ENCODE assay signal across 25 cellular contexts in genomic region chrX:110163488-110163887, GRCh38.
DNase-seq lines count a peak whose midpoint lies in the region; ATAC-seq and TF ChIP-seq lines count a peak whose summit lies in the region.
"Had no signal": no experiment of that assay in that cellular context is flagged by ENCODE, and none has a peak within 500 bp of the region (broad histone marks: within the 10 kb centered on the region; RNA-seq: fewer than 3 reads in every experiment).

No MANE protein-coding gene starts in this region.

- DNase-seq in DMS53 (lab: John Stamatoyannopoulos, UW) (peak; percentile 76), HCEC 1CT (peak; percentile 26), PC-9 (peak in 1 of 2 experiments; percentile 80), fibroblast of lung (ENCODE audit: low read depth in 2 of 2) (peak; percentile 31 to 64), NCI-H187 (lab: John Stamatoyannopoulos, UW) (no peak), sciatic nerve (ENCODE audit: low spot score) (no peak)
- DNase-seq in activated effector memory CD4-positive, alpha-beta T cell treated with Interleukin-2 at 50 U/mL for 16 hours: no peak
- DNase-seq: activated CD4-positive, alpha-beta memory T cell treated with anti-CD3 and anti-CD28 coated beads for 36 hours; activated CD4-positive, CD25-positive, alpha-beta regulatory T cell treated with anti-CD3 and anti-CD28 coated beads, Interleukin-2, amount 50 U/mL, for 72 hours; activated CD8-positive, alpha-beta memory T cell treated with anti-CD3 and anti-CD28 coated beads, Interleukin-2, amount 50 U/mL, for 48 hours; activated naive CD8-positive, alpha-beta T cell treated with anti-CD3 and anti-CD28 coated beads, Interleukin-2, amount 10 ng/mL, durations not matched to agents 7 days and 5 days; caudate nucleus; CD4-positive, alpha-beta T cell; DMS 273 treated with DMSO at 0.1 percent for 48 hours; H7; left ventricle myocardium superior; naive thymus-derived CD8-positive, alpha-beta T cell; NCI-H2081; NCI-H446; nucleus accumbens; stimulated activated naive CD4-positive, alpha-beta T cell; uterus had no signal

- BruUV-seq in PC-9 (replicated peaks; lab: Mats Ljungman, UMichigan): no TSS peak

- ATAC-seq in sciatic nerve: no peak
- ATAC-seq: left ventricle myocardium superior; naive thymus-derived CD8-positive, alpha-beta T cell had no signal

- H3K9ac ChIP-seq in fibroblast of lung (ENCODE audit: insufficient read depth, low read length): no peak overlapping the region

- no peak overlapping the region; the same call in 1 of the 2 replicates for H3K4me3 ChIP-seq in PC-9
- no peak overlapping the region for H3K4me3 ChIP-seq in fibroblast of lung (replicated peaks in 1 of 4; ENCODE audit: control extremely low read depth in 1 of 4, insufficient read depth in 1 of 4, low read depth in 3 of 4, low read length in 4 of 4)
- H3K4me3 ChIP-seq: ascending aorta, prostate gland, suprapubic skin, uterus had no signal

- H3K9me3 ChIP-seq in PC-9 (ENCODE audit: insufficient read depth, low read depth): no peaks in the 10 kb centered on the region; the same call in 1 of the 2 replicates
- H3K9me3 ChIP-seq in fibroblast of lung (ENCODE audit: control insufficient read depth, insufficient read depth, low read depth, low read length): no peaks in the 10 kb centered on the region
- H3K9me3 ChIP-seq: ascending aorta, prostate gland, suprapubic skin, uterus had no signal

- peak overlapping the region; percentile 67 for H3K4me2 ChIP-seq in PC-9
- no peak overlapping the region for H3K4me2 ChIP-seq in fibroblast of lung (ENCODE audit: extremely low read depth, insufficient read depth, low read length)

- H4K20me1 ChIP-seq in PC-9 (ENCODE audit: insufficient read depth) (no peaks in the 10 kb centered on the region), fibroblast of lung (ENCODE audit: control insufficient read depth, extremely low read depth, insufficient read depth, low read length) (no peaks in the 10 kb centered on the region)

- POLR2A ChIA-PET in PC-9 (lab: Charles Lee; ENCODE audit: unreplicated experiment): no interaction called here

- H2AFZ ChIP-seq in PC-9: no peak overlapping the region
- no peak overlapping the region for H2AFZ ChIP-seq in fibroblast of lung (ENCODE audit: low read length)

- CTCF ChIA-PET in PC-9 (lab: Charles Lee): interaction anchor here (1.0 to 1.4 kb wide), 3 partner anchors 47 to 245 kb away, joined by 4 to 8 read pairs (median 5); no protein-coding TSS in a partner anchor

- H3K27me3 ChIP-seq in PC-9 (ENCODE audit: insufficient read depth, low read depth) (no peaks in the 10 kb centered on the region), fibroblast of lung (ENCODE audit: control insufficient read depth, insufficient read depth, low read length) (no peaks in the 10 kb centered on the region)
- H3K27me3 ChIP-seq: ascending aorta, suprapubic skin, uterus had no signal

- H3K36me3 ChIP-seq in PC-9 (ENCODE audit: low read depth) (0 out of 2 replicates have a peak, but pooled peaks cover 4% of the 10 kb centered on the region), fibroblast of lung (ENCODE audit: control insufficient read depth, insufficient read depth, low read length) (no peaks in the 10 kb centered on the region)
- H3K36me3 ChIP-seq: ascending aorta, prostate gland, suprapubic skin, uterus had no signal

- no peaks in the 10 kb centered on the region for H3K9me2 ChIP-seq in PC-9 (ENCODE audit: insufficient read depth)

- H3K27ac ChIP-seq in PC-9: peak overlapping the region; percentile 75
- no peak overlapping the region for H3K27ac ChIP-seq in fibroblast of lung (ENCODE audit: insufficient read depth, low read length)
- H3K27ac ChIP-seq: ascending aorta, prostate gland, suprapubic skin, uterus had no signal

- TF ChIP-seq CTCF in PC-9 (conservative IDR thresholded peaks at IDR 0.05) (no peak), fibroblast of lung (conservative IDR thresholded peaks at IDR 0.05 in 1 of 2, IDR thresholded peaks at IDR 0.05 in 1 of 2; ENCODE audit: low read depth in 1 of 2, low read length in 2 of 2) (no peak)

- H3K79me2 ChIP-seq in PC-9 (ENCODE audit: low read depth): peaks cover 23% of the 10 kb centered on the region
- no peaks in the 10 kb centered on the region for H3K79me2 ChIP-seq in fibroblast of lung (ENCODE audit: control insufficient read depth, insufficient read depth, low read length)

- H3K4me1 ChIP-seq in PC-9 (replicated peaks; ENCODE audit: insufficient read depth) (peaks cover 49% of the 10 kb centered on the region), fibroblast of lung (ENCODE audit: control insufficient read depth, extremely low read depth, insufficient read depth, low read length) (peaks cover 2% of the 10 kb centered on the region)
- H3K4me1 ChIP-seq: prostate gland, uterus had no signal

- peaks cover 33% of the 10 kb centered on the region for H3F3A ChIP-seq in PC-9 (ENCODE audit: insufficient read depth, low read depth)

- intact Hi-C loops in PC-9 (cut with micrococcal nuclease; ENCODE audit: unreplicated experiment) (loop anchor here (5.0 kb wide), 1 partner anchor 684 kb away; no protein-coding TSS in a partner anchor), sciatic nerve (cut with DNase I) (no loop called here)

Comparison
In these comparisons a context has a peak if more than half of its experiments do, and no peak if none do; other contexts are left out.
1. DNase-seq: peak in DMS53 (single experiment), HCEC 1CT (single experiment) and fibroblast of lung (2 of 2); none in NCI-H187 (0 of 2), activated effector memory CD4-positive, alpha-beta T cell treated with Interleukin-2 at 50 U/mL for 16 hours (single experiment) and sciatic nerve (single experiment).